ENCODE assay signal across 21 cellular contexts in the genomic region with DNA sequence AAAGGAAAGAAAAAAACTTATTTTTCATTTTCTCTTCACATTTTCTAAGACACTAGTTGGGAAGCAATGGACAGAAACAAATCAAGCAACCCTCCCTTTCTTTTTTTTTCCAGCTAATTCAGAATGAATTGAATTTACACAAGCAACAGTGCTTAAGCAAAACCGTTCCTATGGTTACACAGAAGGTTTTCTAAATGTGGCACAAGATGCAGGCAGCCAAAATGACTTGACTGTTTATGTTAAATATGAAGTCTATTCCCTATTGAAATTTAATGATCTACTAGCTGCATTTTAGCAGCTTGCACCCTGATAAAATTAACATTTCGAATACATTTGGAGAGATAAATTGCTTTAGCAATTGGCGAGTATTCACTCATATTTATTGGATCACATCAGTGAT.
A peak's percentile ranks its signal among the peaks of the same experiment; 100 is the strongest.
DNase-seq lines count a peak whose midpoint lies in the region; FAIRE-seq and TF ChIP-seq lines count a peak whose summit lies in the region.
"Had no signal": no experiment of that assay in that cellular context is flagged by ENCODE, and none has a peak within 500 bp of the region (broad histone marks: within the 10 kb centered on the region; RNA-seq: fewer than 3 reads in every experiment).

No MANE protein-coding gene starts in this region.

- H3K4me1 ChIP-seq in endodermal cell (ENCODE audit: control insufficient read depth, insufficient read depth, low read length), result peaks cover 1% of the 10 kb centered on the region
- H3K4me1 ChIP-seq: gastrocnemius medialis had no signal

- H3K27ac ChIP-seq in endodermal cell (ENCODE audit: low read depth, low read length), result no peak overlapping the region
- H3K27ac ChIP-seq: gastrocnemius medialis had no signal

- no peak overlapping the region for H3K9ac ChIP-seq in endodermal cell (ENCODE audit: extremely low read depth, low read length, poor library complexity, severe bottlenecking)

- peak overlapping the region in 4 of 5 experiments; percentile 2 to 77 (median 46) for H3K4me3 Mint-ChIP-seq in brain
- no peak overlapping the region for H3K4me3 Mint-ChIP-seq in endodermal cell
- H3K4me3 Mint-ChIP-seq: activated naive CD8-positive, alpha-beta T cell treated with anti-CD3 and anti-CD28 coated beads for 36 hours; IgD-negative memory B cell; memory B cell; naive thymus-derived CD4-positive, alpha-beta T cell; stimulated activated effector memory CD8-positive, alpha-beta T cell treated with anti-CD3 and anti-CD28 coated beads, Interleukin-12 subunit alpha, Interleukin-12 subunit beta, amount 100 ng/mL, for 72 hours had no signal

- no peaks in the 10 kb centered on the region for H3K9me3 ChIP-seq in endodermal cell (ENCODE audit: control insufficient read depth, low read length)
- H3K9me3 ChIP-seq: gastrocnemius medialis had no signal

- H3K27ac Mint-ChIP-seq in brain (peak overlapping the region; percentile 11 to 93 (median 88)), endodermal cell (no peak overlapping the region)
- H3K27ac Mint-ChIP-seq: activated naive CD8-positive, alpha-beta T cell treated with anti-CD3 and anti-CD28 coated beads for 36 hours; IgD-negative memory B cell; memory B cell; naive thymus-derived CD4-positive, alpha-beta T cell; stimulated activated effector memory CD8-positive, alpha-beta T cell treated with anti-CD3 and anti-CD28 coated beads, Interleukin-12 subunit alpha, Interleukin-12 subunit beta, amount 100 ng/mL, for 72 hours had no signal

- no peak overlapping the region for H3K4me3 ChIP-seq in endodermal cell (ENCODE audit: low read length)
- H3K4me3 ChIP-seq: gastrocnemius medialis had no signal

- H3K9me3 Mint-ChIP-seq in brain (peaks cover 0 to 3% (median 0%) of the 10 kb centered on the region in 5 experiments), endodermal cell (no peaks in the 10 kb centered on the region)
- H3K9me3 Mint-ChIP-seq: activated naive CD8-positive, alpha-beta T cell treated with anti-CD3 and anti-CD28 coated beads for 36 hours had no signal

- no peaks in the 10 kb centered on the region for H3K27me3 ChIP-seq in endodermal cell (ENCODE audit: control insufficient read depth, insufficient read depth, low read length, poor library complexity, severe bottlenecking)
- H3K27me3 ChIP-seq: gastrocnemius medialis had no signal

- FAIRE-seq in islet of Langerhans (lab: Jason Lieb, UNC), result peak; percentile 97
- FAIRE-seq: GM12891 had no signal

- H3K4me1 Mint-ChIP-seq in brain, result peaks cover 54% of the 10 kb centered on the region
- H3K4me1 Mint-ChIP-seq in endodermal cell, result peaks cover 29% of the 10 kb centered on the region
- H3K4me1 Mint-ChIP-seq: memory B cell; stimulated activated effector memory CD8-positive, alpha-beta T cell treated with anti-CD3 and anti-CD28 coated beads, Interleukin-12 subunit alpha, Interleukin-12 subunit beta, amount 100 ng/mL, for 72 hours had no signal

- no peaks in the 10 kb centered on the region for H3K36me3 ChIP-seq in endodermal cell (ENCODE audit: control insufficient read depth, insufficient read depth, low read length)
- H3K36me3 ChIP-seq: gastrocnemius medialis had no signal

- 95% methylated on average over 3 of the region's 3 CpGs; no CpG with 5 or more reads in 1 of the 2 experiments for WGBS in endodermal cell (ENCODE audit: insufficient coverage in 1 of 2, insufficient read length in 1 of 2), 2 experiments

- H3K36me3 Mint-ChIP-seq in brain (no peaks in the 10 kb centered on the region), endodermal cell (ENCODE audit: low read depth) (no peaks in the 10 kb centered on the region)
- H3K36me3 Mint-ChIP-seq: activated naive CD8-positive, alpha-beta T cell treated with anti-CD3 and anti-CD28 coated beads for 36 hours; memory B cell; stimulated activated effector memory CD8-positive, alpha-beta T cell treated with anti-CD3 and anti-CD28 coated beads, Interleukin-12 subunit alpha, Interleukin-12 subunit beta, amount 100 ng/mL, for 72 hours had no signal

- no peak for TF ChIP-seq CTCF in brain (conservative IDR thresholded peaks at IDR 0.05)
- TF ChIP-seq CTCF in endodermal cell (conservative IDR thresholded peaks at IDR 0.05), result no peak

- DNase-seq in NCI-H345 (lab: John Stamatoyannopoulos, UW) (peak; percentile 39), NCI-H345 treated with DMSO at 0.1 percent for 48 hours (lab: John Stamatoyannopoulos, UW; ENCODE audit: unreplicated experiment) (no peak), superior temporal gyrus (ENCODE audit: extremely low spot score) (peak; percentile 73), HK-2 (ENCODE audit: unreplicated experiment) (no peak), endodermal cell (no peak)
- no peak for DNase-seq in activated naive CD4-positive, alpha-beta T cell (lab: John Stamatoyannopoulos, UW)
- DNase-seq: activated CD4-positive, alpha-beta T cell treated with anti-CD3 and anti-CD28 coated beads for 48 hours; activated naive CD8-positive, alpha-beta T cell treated with anti-CD3 and anti-CD28 coated beads for 36 hours; dermis blood vessel endothelial cell; DMS153; gastrocnemius medialis; naive thymus-derived CD4-positive, alpha-beta T cell; NCI-H1694 treated with DMSO at 0.1 percent for 48 hours; NCI-H510A; OCI-M1 had no signal

- H3K27me3 Mint-ChIP-seq in brain, result no peaks in the 10 kb centered on the region
- H3K27me3 Mint-ChIP-seq in endodermal cell (ENCODE audit: insufficient read depth), result no peaks in the 10 kb centered on the region
- H3K27me3 Mint-ChIP-seq: activated naive CD8-positive, alpha-beta T cell treated with anti-CD3 and anti-CD28 coated beads for 36 hours had no signal

Comparison
In these comparisons a context has a peak if more than half of its experiments do, and no peak if none do; other contexts are left out.
1. DNase-seq: peak in NCI-H345 (single experiment) and superior temporal gyrus (single experiment); none in NCI-H345 treated with DMSO at 0.1 percent for 48 hours (single experiment), activated naive CD4-positive, alpha-beta T cell (0 of 4), HK-2 (single experiment) and endodermal cell (single experiment).